In genomic region chrX:71367396-71367795, GRCh38 we compare ENCODE assay signal across 8 cellular contexts. TPM values are rescaled to one million over a fixed set of nuclear protein-coding genes. Genes with fewer than 3 reads are reported as not detected.
DNase-seq lines count a peak whose midpoint lies in the region; ATAC-seq and TF ChIP-seq lines count a peak whose summit lies in the region.

No MANE protein-coding gene starts in this region.

- intact Hi-C loops in activated CD4-positive, alpha-beta memory T cell treated with anti-CD3 and anti-CD28 coated beads for 36 hours (cut with micrococcal nuclease): loop anchor here (2.0 to 5.0 kb wide), 5 partner anchors 165 to 270 kb away; partner anchors contain the start of genes FOXO4, IL2RG and OGT

- H3K56ac ChIP-seq in H9 (ENCODE audit: insufficient read length, low read depth, low read length): no peak overlapping the region

- H3K4me3 Mint-ChIP-seq in H9: peak overlapping the region; percentile 90 to 95
- H3K4me3 Mint-ChIP-seq in activated CD4-positive, alpha-beta memory T cell treated with anti-CD3 and anti-CD28 coated beads for 36 hours: peak overlapping the region; percentile 91

- H2BK15ac ChIP-seq in H9 (ENCODE audit: low read depth, low read length): no peak overlapping the region

- no peak for ATAC-seq in gastroesophageal sphincter
- no peak for ATAC-seq in GM19452 (IDR thresholded peaks at IDR 0.05; ENCODE audit: unreplicated experiment)

- peaks cover 0 to 11% of the 10 kb centered on the region in 2 donors for H3K36me3 ChIP-seq in gastroesophageal sphincter

- H3K18ac ChIP-seq in H9 (ENCODE audit: insufficient read length, low read depth, low read length): no peak overlapping the region

- no CpG with 5 or more reads among the region's 14 CpGs for WGBS in H9 (ENCODE audit: extremely low coverage, insufficient read length, low lambda C conversion rate)
- WGBS in gastroesophageal sphincter (ENCODE audit: low coverage in 1 of 2), 2 donors: 38% methylated on average over 2 of the region's 14 CpGs; no CpG with 5 or more reads in 1 of the 2 donors

- H3K27ac ChIP-seq in H9 (ENCODE audit: insufficient read length, low read depth, low read length): no peak overlapping the region
- peak overlapping the region; percentile 88 to 92 (median 90) for H3K27ac ChIP-seq in gastroesophageal sphincter
- H3K27ac ChIP-seq in substantia nigra (ENCODE audit: low read depth, low read length, poor library complexity, severe bottlenecking): no peak overlapping the region

- no peak overlapping the region for H4K91ac ChIP-seq in H9 (ENCODE audit: insufficient read length, low read depth, low read length)

- H3K4ac ChIP-seq in H9 (ENCODE audit: low read depth, low read length): no peak overlapping the region

- H3K4me1 Mint-ChIP-seq in H9: peaks cover 6 to 11% of the 10 kb centered on the region in 2 experiments; a peak in 3 of 4 replicates
- H3K4me1 Mint-ChIP-seq in activated CD4-positive, alpha-beta memory T cell treated with anti-CD3 and anti-CD28 coated beads for 36 hours (ENCODE audit: low read depth): peaks cover 26% of the 10 kb centered on the region

- H4K8ac ChIP-seq in H9 (replicated peaks; ENCODE audit: insufficient read length, low read depth, low read length): no peak overlapping the region

- no peaks in the 10 kb centered on the region; the same call in none of the 2 replicates for H3K27me3 Mint-ChIP-seq in H9 (ENCODE audit: low read depth)
- no peaks in the 10 kb centered on the region for H3K27me3 Mint-ChIP-seq in activated CD4-positive, alpha-beta memory T cell treated with anti-CD3 and anti-CD28 coated beads for 36 hours

- H2BK120ac ChIP-seq in H9 (ENCODE audit: low read depth, low read length, poor library complexity, severe bottlenecking): no peak overlapping the region

- no peak overlapping the region for H2BK12ac ChIP-seq in H9 (ENCODE audit: insufficient read length, low read depth, low read length)

- DNase-seq in H9 (no peak), NCI-H2029 treated with DMSO at 0.1 percent for 48 hours (lab: John Stamatoyannopoulos, UW) (no peak), substantia nigra (lab: John Stamatoyannopoulos, UW) (no peak), NCI-H82 treated with DMSO at 0.1 percent for 48 hours (lab: John Stamatoyannopoulos, UW; ENCODE audit: unreplicated experiment) (no peak)
- peak; percentile 44 for DNase-seq in activated CD4-positive, alpha-beta memory T cell treated with anti-CD3 and anti-CD28 coated beads for 36 hours
- peak; percentile 5 for DNase-seq in stimulated activated CD4-positive, alpha-beta T cell treated with anti-CD3 and anti-CD28 coated beads, Interleukin-12 subunit alpha, Interleukin-12 subunit beta, amount 100 ng/mL, for 4 hours

- H3K4me3 ChIP-seq in gastroesophageal sphincter: peak overlapping the region; percentile 59 to 69

- peak overlapping the region; percentile 98 for H3K4me2 ChIP-seq in H9 (ENCODE audit: insufficient read depth, insufficient read length, low read length)

- no peak overlapping the region for H2AK5ac ChIP-seq in H9 (ENCODE audit: insufficient read length, low read length)

- peaks cover 27 to 45% (median 40%) of the 10 kb centered on the region in 3 experiments for H3K36me3 Mint-ChIP-seq in H9 (ENCODE audit: insufficient read depth in 1 of 3, low read depth in 3 of 3)
- H3K36me3 Mint-ChIP-seq in activated CD4-positive, alpha-beta memory T cell treated with anti-CD3 and anti-CD28 coated beads for 36 hours: peaks cover 14% of the 10 kb centered on the region

- peaks cover 8% of the 10 kb centered on the region for H3K23me2 ChIP-seq in H9 (ENCODE audit: insufficient read length, low read depth, low read length, poor library complexity, severe bottlenecking)

- no peak overlapping the region for H3K14ac ChIP-seq in H9 (ENCODE audit: insufficient read depth, low read length)

- no peak overlapping the region for H3T11ph ChIP-seq in H9 (ENCODE audit: low read length)

- no peak for TF ChIP-seq POLR2A in gastroesophageal sphincter (IDR thresholded peaks at IDR 0.05)

- peak overlapping the region in 1 of 3 experiments; percentile 99; a peak in 3 of 7 replicates for H3K27ac Mint-ChIP-seq in H9
- peak overlapping the region; percentile 99 for H3K27ac Mint-ChIP-seq in activated CD4-positive, alpha-beta memory T cell treated with anti-CD3 and anti-CD28 coated beads for 36 hours

- POLR2A ChIA-PET in activated CD4-positive, alpha-beta memory T cell treated with anti-CD3 and anti-CD28 coated beads for 36 hours (lab: Charles Lee): interaction anchor here (0.9 to 2.6 kb wide), 3 partner anchors 84 to 165 kb away, joined by 4 to 23 read pairs (median 19); partner anchors contain the start of genes NONO and OGT

- H3K23ac ChIP-seq in H9 (ENCODE audit: insufficient read length, low read depth, low read length): no peak overlapping the region

- peaks cover 4% of the 10 kb centered on the region; the same call in 1 of the 2 replicates for H3K79me2 ChIP-seq in H9 (ENCODE audit: insufficient read depth, low read length)

- no peak overlapping the region for H2AFZ ChIP-seq in H9 (ENCODE audit: low read length)

- H3K4me1 ChIP-seq in H9 (ENCODE audit: insufficient read depth, low read length) (no peaks in the 10 kb centered on the region), gastroesophageal sphincter (peaks cover 5 to 36% (median 5%) of the 10 kb centered on the region in 3 donors)

- H3K27me3 ChIP-seq in H9 (ENCODE audit: insufficient read depth, low read length) (no peaks in the 10 kb centered on the region), gastroesophageal sphincter (no peaks in the 10 kb centered on the region)

- H2BK20ac ChIP-seq in H9 (ENCODE audit: low read depth, low read length, poor library complexity, severe bottlenecking): no peak overlapping the region

- no peak overlapping the region for H4K5ac ChIP-seq in H9 (ENCODE audit: insufficient read length, low read depth, low read length)

- no peak overlapping the region for H2BK5ac ChIP-seq in H9 (ENCODE audit: insufficient read length, low read length)

- H4K20me1 ChIP-seq in H9 (ENCODE audit: control insufficient read depth, insufficient read depth, insufficient read length): no peaks in the 10 kb centered on the region

- H3K79me1 ChIP-seq in H9 (ENCODE audit: insufficient read depth, low read depth, low read length, poor library complexity, severe bottlenecking): no peaks in the 10 kb centered on the region

- TF ChIP-seq CTCF in H9 (conservative IDR thresholded peaks at IDR 0.05) (no peak), gastroesophageal sphincter (IDR thresholded peaks at IDR 0.05) (no peak)

- peaks cover 69 to 72% of the 10 kb centered on the region in 2 experiments for H3K9me3 Mint-ChIP-seq in H9
- no peaks in the 10 kb centered on the region for H3K9me3 Mint-ChIP-seq in activated CD4-positive, alpha-beta memory T cell treated with anti-CD3 and anti-CD28 coated beads for 36 hours

- peak overlapping the region; percentile 62 for H3K9ac ChIP-seq in H9 (ENCODE audit: extremely low read depth, insufficient read length, low read length)

- H3K9me3 ChIP-seq in H9 (ENCODE audit: control insufficient read depth, low read depth, low read length): no peaks in the 10 kb centered on the region
- no peaks in the 10 kb centered on the region for H3K9me3 ChIP-seq in gastroesophageal sphincter

- CTCF ChIA-PET in activated CD4-positive, alpha-beta memory T cell treated with anti-CD3 and anti-CD28 coated beads for 36 hours (lab: Charles Lee): no interaction called here

- TF ChIP-seq EP300 in gastroesophageal sphincter (IDR thresholded peaks at IDR 0.05): no peak

RNA-seq across cellular contexts. Expression of gene TAF1, which starts 1.2 kb away (rescaled TPM):
- 30.7 and 32.2 TPM in 2 replicates for total RNA-seq in H9 (2021)
- 10 to 100 TPM; 24.3 to 26.3 TPM for total RNA-seq in activated CD4-positive, alpha-beta memory T cell treated with anti-CD3 and anti-CD28 coated beads for 36 hours
- 10 to 100 TPM; 32.1 to 64.1 (median 56.2) TPM for total RNA-seq in gastroesophageal sphincter

Comparison
In these comparisons a context has a peak if more than half of its experiments do, and no peak if none do; other contexts are left out.
1. DNase-seq: peak in activated CD4-positive, alpha-beta memory T cell treated with anti-CD3 and anti-CD28 coated beads for 36 hours (single experiment) and stimulated activated CD4-positive, alpha-beta T cell treated with anti-CD3 and anti-CD28 coated beads, Interleukin-12 subunit alpha, Interleukin-12 subunit beta, amount 100 ng/mL, for 4 hours (single experiment); none in H9 (single experiment), NCI-H2029 treated with DMSO at 0.1 percent for 48 hours (single experiment), substantia nigra (0 of 49) and NCI-H82 treated with DMSO at 0.1 percent for 48 hours (single experiment).
2. H3K27ac ChIP-seq: peak in gastroesophageal sphincter (4 of 4); none in H9 (single experiment) and substantia nigra (single experiment).